22 cellular contexts compared by ENCODE assay signal in genomic region chr11:113694390-113694789, GRCh38.
"Had no signal": no experiment of that assay in that cellular context is flagged by ENCODE, and none has a peak within 500 bp of the region (broad histone marks: within the 10 kb centered on the region; RNA-seq: fewer than 3 reads in every experiment).

No MANE protein-coding gene starts in this region.

- DNase-seq: colonic mucosa; cortex of kidney; dermis blood vessel endothelial cell; dorsolateral prefrontal cortex; effector CD4-positive, alpha-beta T cell; effector CD8-positive, alpha-beta T cell; effector memory CD4-positive, alpha-beta T cell; effector memory CD8-positive, alpha-beta T cell; endodermal cell; erythroblast; esophagus squamous epithelium; foreskin fibroblast; foreskin keratinocyte; foreskin melanocyte; gastrocnemius medialis; glutamatergic neuron; head of caudate nucleus; heart left ventricle; heart right ventricle had no signal

- H3K9me3 Mint-ChIP-seq: dendritic cell treated with granulocyte-macrophage colony-stimulating factor and Interleukin-4, amounts not matched to agents 40 ng/mL and 50 ng/mL, for 4 days; effector memory CD8-positive, alpha-beta T cell; endodermal cell had no signal

- H3K27me3 Mint-ChIP-seq: dendritic cell treated with granulocyte-macrophage colony-stimulating factor and Interleukin-4, amounts not matched to agents 40 ng/mL and 50 ng/mL, for 4 days; effector memory CD8-positive, alpha-beta T cell had no signal

- H3K27ac Mint-ChIP-seq: dendritic cell treated with granulocyte-macrophage colony-stimulating factor and Interleukin-4, amounts not matched to agents 40 ng/mL and 50 ng/mL, for 4 days; effector memory CD8-positive, alpha-beta T cell; endodermal cell had no signal

- H3K4me3 Mint-ChIP-seq: dendritic cell treated with granulocyte-macrophage colony-stimulating factor and Interleukin-4, amounts not matched to agents 40 ng/mL and 50 ng/mL, for 4 days; effector memory CD8-positive, alpha-beta T cell; endodermal cell had no signal

- ATAC-seq: effector memory CD8-positive, alpha-beta T cell; esophagus mucosa; foreskin keratinocyte; gastrocnemius medialis; gastroesophageal sphincter; heart left ventricle; heart right ventricle had no signal
